In genomic region chr18:9913526-9914333, GRCh38 we compare ENCODE assay signal across 8 cellular contexts. TPM values are rescaled to one million over a fixed set of nuclear protein-coding genes. Genes with fewer than 3 reads are reported as not detected.
DNase-seq lines count a peak whose midpoint lies in the region; ATAC-seq and TF ChIP-seq lines count a peak whose summit lies in the region.

Gene VAPA, plus strand, starts transcription at chr18:9914016. Its CDS starts 241 bp downstream, at chr18:9914257.

- TF ChIP-seq RAD21 in Ishikawa (IDR thresholded peaks at IDR 0.05; ENCODE audit: low read depth): no peak

- no peaks in the 10 kb centered on the region for H3K9me3 ChIP-seq in mononuclear cell (ENCODE audit: low read depth, low read length)

- H3K4me3 ChIP-seq in epithelial cell of esophagus (ENCODE audit: low read length) (peak within 1 kb of the TSS; percentile 90), mononuclear cell (ENCODE audit: low read length) (peak within 1 kb of the TSS; percentile 81)

- peaks cover 43% of the 10 kb centered on the region for H3K4me1 ChIP-seq in mononuclear cell (ENCODE audit: insufficient read depth, low read length)

- DNase-seq in DMS153 treated with DMSO at 0.1 percent for 48 hours (lab: John Stamatoyannopoulos, UW; ENCODE audit: unreplicated experiment) (peak; percentile 69), OCI-M2 (lab: John Stamatoyannopoulos, UW; ENCODE audit: unreplicated experiment) (peak; percentile 79), activated T-cell treated with anti-CD3 and anti-CD28 coated beads for 4 hours (peak; percentile 89), epithelial cell of esophagus (ENCODE audit: low read depth) (peak; percentile 97)
- peak; percentile 86 to 91 for DNase-seq in stimulated activated CD8-positive, alpha-beta memory T cell treated with anti-CD3 and anti-CD28 coated beads, Interleukin-2, amount 100 ng/mL, for 48 hours (ENCODE audit: low read depth in 2 of 2)

- TF ChIP-seq EP300 in Ishikawa (IDR thresholded peaks at IDR 0.05; ENCODE audit: borderline replicate concordance): peak; percentile 41; the same call in 1 of the 2 replicates

- peak; percentile 82 for ATAC-seq in GM21619 (IDR thresholded peaks at IDR 0.05; ENCODE audit: unreplicated experiment)

- no peak for TF ChIP-seq CTCF in epithelial cell of esophagus (IDR thresholded peaks at IDR 0.05; ENCODE audit: insufficient read depth, low read depth, low read length, missing control alignments)

- no peaks in the 10 kb centered on the region for H3K27me3 ChIP-seq in mononuclear cell (ENCODE audit: insufficient read depth, low read length)

TF ChIP-seq in Ishikawa, 13 proteins besides CTCF, POLR2A, EP300 and RAD21:
- peak; percentile 21; the same call in 1 of the 2 replicates for TF ChIP-seq TCF12 (IDR thresholded peaks at IDR 0.05; ENCODE audit: low read depth)
- no peak for TF ChIP-seq FOXM1 (IDR thresholded peaks at IDR 0.05; ENCODE audit: borderline replicate concordance, low read depth)
- 0 out of 2 replicates have a peak, but pooled peaks have one; percentile 10 for TF ChIP-seq EGR1 (IDR thresholded peaks at IDR 0.05)
- peak; percentile 96 for TF ChIP-seq USF1 (IDR thresholded peaks at IDR 0.05)
- peak; percentile 62; the same call in 1 of the 2 replicates for TF ChIP-seq MAX (IDR thresholded peaks at IDR 0.05)
- TF ChIP-seq TEAD4 (IDR thresholded peaks at IDR 0.05): no peak
- no peak for TF ChIP-seq CEBPB (IDR thresholded peaks at IDR 0.05)
- no peak for TF ChIP-seq REST (IDR thresholded peaks at IDR 0.05; ENCODE audit: low read depth)
- peak; percentile 84 for TF ChIP-seq TAF1 (IDR thresholded peaks at IDR 0.05; ENCODE audit: low read depth)
- TF ChIP-seq YY1 (IDR thresholded peaks at IDR 0.05; ENCODE audit: low read depth): peak; percentile 82
TF ChIP-seq in Ishikawa: peak in this region for 6.

RNA-seq across cellular contexts. Expression of gene VAPA, which starts in this region (rescaled TPM):
- total RNA-seq in mononuclear cell: 370 TPM

Comparison
In these comparisons a context has a peak if more than half of its experiments do, and no peak if none do; other contexts are left out.
1. Peak in every context shown above with its lines: DNase-seq, ATAC-seq and H3K4me3 ChIP-seq.